Comparison of ENCODE assay signal across 8 cellular contexts in the genomic region with DNA sequence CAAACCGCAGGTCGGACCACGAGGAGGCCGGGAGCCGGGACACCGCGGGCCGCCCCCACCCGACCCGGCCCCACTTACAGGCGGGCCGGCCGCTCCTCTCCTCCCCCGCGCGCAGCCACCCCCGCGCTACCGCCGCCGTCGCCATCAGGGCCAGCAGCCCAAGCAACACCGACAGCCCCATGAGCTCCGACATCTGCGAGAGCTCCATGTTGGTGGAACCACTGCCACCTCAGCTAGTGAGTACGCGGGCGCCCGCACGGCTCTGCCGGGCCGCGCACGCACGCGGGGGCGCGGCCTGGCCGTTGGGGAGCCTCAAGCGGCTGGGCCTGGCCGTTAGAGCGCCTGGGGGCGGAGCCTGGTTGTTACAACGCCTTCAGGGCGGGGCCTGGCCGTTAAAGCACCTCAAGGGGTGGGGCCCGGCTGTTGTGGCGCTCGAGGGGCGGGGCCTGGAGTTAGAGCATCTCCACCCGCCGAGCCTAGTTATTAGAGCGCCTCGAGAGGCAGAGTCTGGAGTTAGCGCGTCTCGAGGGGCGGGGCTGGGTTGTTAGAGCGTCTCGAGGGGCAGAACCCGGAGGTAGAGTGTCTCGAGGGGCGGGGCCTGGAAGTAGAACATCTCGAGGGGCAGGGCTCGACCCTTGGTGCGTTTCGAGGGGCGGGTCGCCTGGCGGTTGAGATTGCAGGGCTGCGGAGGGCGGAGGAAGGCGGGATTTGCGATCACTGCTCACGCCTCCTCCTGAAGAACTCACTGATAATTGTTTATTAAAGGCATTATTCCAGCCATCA. TPM values are rescaled to one million over a fixed set of nuclear protein-coding genes. Genes with fewer than 3 reads are reported as not detected.
A peak's percentile ranks its signal among the peaks of the same experiment; 100 is the strongest.
DNase-seq lines count a peak whose midpoint lies in the region; ATAC-seq, FAIRE-seq and TF ChIP-seq lines count a peak whose summit lies in the region.

A gene with protein sequence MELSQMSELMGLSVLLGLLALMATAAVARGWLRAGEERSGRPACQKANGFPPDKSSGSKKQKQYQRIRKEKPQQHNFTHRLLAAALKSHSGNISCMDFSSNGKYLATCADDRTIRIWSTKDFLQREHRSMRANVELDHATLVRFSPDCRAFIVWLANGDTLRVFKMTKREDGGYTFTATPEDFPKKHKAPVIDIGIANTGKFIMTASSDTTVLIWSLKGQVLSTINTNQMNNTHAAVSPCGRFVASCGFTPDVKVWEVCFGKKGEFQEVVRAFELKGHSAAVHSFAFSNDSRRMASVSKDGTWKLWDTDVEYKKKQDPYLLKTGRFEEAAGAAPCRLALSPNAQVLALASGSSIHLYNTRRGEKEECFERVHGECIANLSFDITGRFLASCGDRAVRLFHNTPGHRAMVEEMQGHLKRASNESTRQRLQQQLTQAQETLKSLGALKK (minus strand): TSS at position 238 of the 783 bp plus-strand sequence. CDS start 30 bp downstream, at position 208.

- CTCF ChIA-PET in H1 (lab: Charles Lee; ENCODE audit: partially characterized antibody), result interaction anchor here (0.8 to 1.4 kb wide), 6 partner anchors 9 to 146 kb away, joined by 3 to 5 read pairs (median 3); no protein-coding TSS in a partner anchor

- H3K18ac ChIP-seq in H1 (ENCODE audit: extremely low read depth, low read length) (no peak within 1 kb of the TSS), mesendoderm (ENCODE audit: low read length) (peak within 1 kb of the TSS; percentile 81)

- H3K4me1 ChIP-seq in H1 (replicated peaks in 1 of 4; ENCODE audit: control insufficient read depth in 3 of 4, insufficient read depth in 4 of 4, low read length in 3 of 4), result peaks cover 0 to 3% (median 0%) of the 10 kb centered on the region in 4 experiments; a peak in 2 of 7 replicates
- peaks cover 3% of the 10 kb centered on the region for H3K4me1 ChIP-seq in mesendoderm (ENCODE audit: control insufficient read depth, low read depth, low read length)

- no peak within 1 kb of the TSS for H2BK12ac ChIP-seq in H1 (ENCODE audit: low read depth, low read length)

- H3K79me1 ChIP-seq in H1 (ENCODE audit: low read depth, low read length) (peaks cover 3% of the 10 kb centered on the region; the same call in 1 of the 2 replicates), mesendoderm (ENCODE audit: low read length) (peaks cover 10% of the 10 kb centered on the region)

- H4K20me1 ChIP-seq in H1 (replicated peaks in 1 of 2; ENCODE audit: control insufficient read depth in 1 of 2, insufficient read depth in 2 of 2, low read length in 2 of 2), result peaks cover 0 to 4% of the 10 kb centered on the region in 2 experiments

- DNase-seq in Caki2 (ENCODE audit: low read depth) (peak; percentile 98), HTR-8/SVneo (ENCODE audit: insufficient read length, low spot score) (peak; percentile 86), NOMO-1 treated with dmso at 0.1 percent for 144 hours (lab: John Stamatoyannopoulos, UW; ENCODE audit: unreplicated experiment) (peak; percentile 100), H1 (ENCODE audit: low read depth in 1 of 2, low spot score in 2 of 2) (peak; percentile 97 to 99), mesendoderm (peak; percentile 99)
- peak; percentile 89 to 97 (median 97) for DNase-seq in activated CD8-positive, alpha-beta memory T cell treated with anti-CD3 and anti-CD28 coated beads for 48 hours (ENCODE audit: low read depth in 2 of 3, low spot score in 2 of 3)
- DNase-seq in stimulated activated CD8-positive, alpha-beta memory T cell treated with anti-CD3 and anti-CD28 coated beads, Interleukin-15, amount 100 ng/mL, for 1 hour (ENCODE audit: low read depth), result peak; percentile 97

- H3K9me3 ChIP-seq in H1 (ENCODE audit: insufficient read depth in 2 of 2, low read depth in 1 of 2, low read length in 1 of 2), result no peaks in the 10 kb centered on the region

- H4K5ac ChIP-seq in H1 (ENCODE audit: insufficient read length, low read depth, low read length), result no peak within 1 kb of the TSS
- H4K5ac ChIP-seq in mesendoderm (ENCODE audit: low read length), result no peak within 1 kb of the TSS

- peaks cover 0 to 16% (median 7%) of the 10 kb centered on the region in 4 experiments; a peak in 6 of 7 replicates for H3K27me3 ChIP-seq in H1 (replicated peaks in 1 of 4; ENCODE audit: control insufficient read depth in 3 of 4, extremely low read depth in 1 of 4, insufficient read depth in 3 of 4, low read length in 3 of 4)
- H3K27me3 ChIP-seq in mesendoderm (ENCODE audit: insufficient read depth, low read length, poor library complexity), result no peaks in the 10 kb centered on the region

- H2BK120ac ChIP-seq in H1 (replicated peaks; ENCODE audit: low read depth, low read length) (no peak within 1 kb of the TSS), mesendoderm (ENCODE audit: low read depth, low read length) (no peak within 1 kb of the TSS)

- H3K56ac ChIP-seq in H1 (replicated peaks; ENCODE audit: insufficient read length, low read depth, low read length) (no peak within 1 kb of the TSS), mesendoderm (ENCODE audit: low read length) (peak within 1 kb of the TSS; percentile 95)

- H2BK20ac ChIP-seq in H1 (ENCODE audit: low read length), result no peak within 1 kb of the TSS

- 1% methylated on average over 46 of the region's 75 CpGs; no CpG with 5 or more reads in 1 of the 2 experiments for WGBS in H1 (ENCODE audit: extremely low coverage in 1 of 2, insufficient coverage in 1 of 2, insufficient read length in 1 of 2, insufficient replicate concordance in 2 of 2, low coverage in 1 of 2, low lambda C conversion rate in 2 of 2, missing lambda C conversion rate in 1 of 2), 2 experiments
- no CpG with 5 or more reads among the region's 75 CpGs for WGBS in mesendoderm (ENCODE audit: extremely low coverage, insufficient coverage, low lambda C conversion rate)

- H3K23me2 ChIP-seq in H1 (ENCODE audit: low read depth, low read length), result peaks cover 5% of the 10 kb centered on the region; the same call in 1 of the 2 replicates

- TF ChIP-seq EP300 in H1 (IDR thresholded peaks at IDR 0.05; ENCODE audit: borderline replicate concordance in 1 of 2, low read depth in 2 of 2, low read length in 2 of 2), result no peak

- peak within 1 kb of the TSS; percentile 73 for H4K91ac ChIP-seq in H1 (replicated peaks; ENCODE audit: insufficient read length, low read length)

- H3K23ac ChIP-seq in H1 (ENCODE audit: insufficient read length) (no peak within 1 kb of the TSS), mesendoderm (ENCODE audit: low read length) (peak within 1 kb of the TSS; percentile 80)

- H3K4me3 ChIP-seq in H1 (ENCODE audit: extremely low read depth in 1 of 4, insufficient read depth in 2 of 4, low read depth in 3 of 4, low read length in 4 of 4) (peak within 1 kb of the TSS; percentile 74 to 83 (median 79)), mesendoderm (ENCODE audit: low read length) (peak within 1 kb of the TSS; percentile 84)

- no peak for TF ChIP-seq RAD21 in H1 (IDR thresholded peaks at IDR 0.05 in 1 of 2, conservative IDR thresholded peaks at IDR 0.05 in 1 of 2; ENCODE audit: low read depth in 2 of 2, low read length in 2 of 2)

- H3K9ac ChIP-seq in H1 (replicated peaks in 1 of 4; ENCODE audit: extremely low read depth in 1 of 4, low read depth in 3 of 4, low read length in 3 of 4) (peak within 1 kb of the TSS; percentile 55 to 75 (median 74)), mesendoderm (ENCODE audit: low read length) (peak within 1 kb of the TSS; percentile 98)

- in situ Hi-C loops in Caki2 (cut with HindIII; ENCODE audit: low pct_unique_long_range_greater_than_20kb, low sequenced_read_pairs), result no loop called here

- ATAC-seq in GM21367 (IDR thresholded peaks at IDR 0.05; ENCODE audit: unreplicated experiment), result peak; percentile 81

- no peak within 1 kb of the TSS; the same call in 1 of the 2 replicates for H2AFZ ChIP-seq in H1 (ENCODE audit: low read length)

- no peak within 1 kb of the TSS for H3K14ac ChIP-seq in H1 (ENCODE audit: insufficient read length)

- FAIRE-seq in HTR-8/SVneo (lab: Jason Lieb, UNC) (no peak), H1 (lab: Jason Lieb, UNC) (no peak)

- H3K4me2 ChIP-seq in H1 (ENCODE audit: insufficient read depth in 1 of 2, low read depth in 2 of 2, low read length in 2 of 2) (peak within 1 kb of the TSS; percentile 56 to 82), mesendoderm (ENCODE audit: low read length) (peak within 1 kb of the TSS; percentile 81)

- H2AK5ac ChIP-seq in H1 (ENCODE audit: low read depth, low read length) (no peak within 1 kb of the TSS), mesendoderm (ENCODE audit: low read length) (peak within 1 kb of the TSS; percentile 14)

- POLR2A ChIA-PET in H1 (lab: Charles Lee; ENCODE audit: partially characterized antibody), result interaction anchor here (0.7 to 4.8 kb wide), 9 partner anchors 9 to 141 kb away, joined by 3 to 39 read pairs (median 3); partner anchors contain the start of genes BAZ1B, BCL7B and STX1A

- H2BK5ac ChIP-seq in H1 (ENCODE audit: low read depth, low read length), result no peak within 1 kb of the TSS
- H2BK5ac ChIP-seq in mesendoderm (ENCODE audit: low read length), result no peak within 1 kb of the TSS

- H4K8ac ChIP-seq in H1 (ENCODE audit: extremely low read depth, insufficient read depth, low read length), result peak within 1 kb of the TSS; percentile 94; the same call in 1 of the 2 replicates
- no peak within 1 kb of the TSS for H4K8ac ChIP-seq in mesendoderm (ENCODE audit: low read depth, low read length)

- TF ChIP-seq CTCF in H1 (IDR thresholded peaks at IDR 0.05; ENCODE audit: control extremely low read depth in 1 of 3, insufficient read depth in 1 of 3, low read depth in 1 of 3, low read length in 3 of 3), result no peak; a peak in 1 of 4 replicates

- no peak within 1 kb of the TSS for H2BK15ac ChIP-seq in H1 (ENCODE audit: low read length)
- H2BK15ac ChIP-seq in mesendoderm (replicated peaks; ENCODE audit: low read depth), result no peak within 1 kb of the TSS

- H3K27ac ChIP-seq in H1 (ENCODE audit: low read depth, low read length), result no peak within 1 kb of the TSS; the same call in 1 of the 2 replicates
- H3K27ac ChIP-seq in mesendoderm (ENCODE audit: low read depth, low read length), result peak within 1 kb of the TSS; percentile 29

- peaks cover 7 to 10% (median 9%) of the 10 kb centered on the region in 4 experiments; a peak in 7 of 8 replicates for H3K36me3 ChIP-seq in H1 (ENCODE audit: control insufficient read depth in 2 of 4, insufficient read depth in 4 of 4, low read length in 3 of 4)
- H3K36me3 ChIP-seq in mesendoderm (ENCODE audit: control insufficient read depth, insufficient read depth, low read length), result peaks cover 6% of the 10 kb centered on the region

- peak; percentile 91 to 97 for TF ChIP-seq POLR2A in H1 (IDR thresholded peaks at IDR 0.05; ENCODE audit: control extremely low read depth in 1 of 2, low read depth in 2 of 2, low read length in 2 of 2)

- H3K79me2 ChIP-seq in H1 (ENCODE audit: control insufficient read depth in 1 of 2, insufficient read depth in 2 of 2, low read length in 2 of 2), result peaks cover 0 to 6% of the 10 kb centered on the region in 2 experiments; a peak in 1 of 4 replicates
- peaks cover 8% of the 10 kb centered on the region for H3K79me2 ChIP-seq in mesendoderm (ENCODE audit: control insufficient read depth, insufficient read depth, low read length)

- H3K4ac ChIP-seq in H1 (replicated peaks; ENCODE audit: insufficient read length, low read depth, low read length), result peak within 1 kb of the TSS; percentile 53
- peak within 1 kb of the TSS; percentile 56 for H3K4ac ChIP-seq in mesendoderm (ENCODE audit: low read depth, low read length)

RNA-seq across cellular contexts. Expression of the gene that starts here (rescaled TPM):
- total RNA-seq in Caki2 (2014; rRNA removed; shearing (Covaris generic); ENCODE audit: low replicate concordance), result 88.6 and 128 TPM in 2 replicates
- 22.5 and 25.8 TPM in 2 replicates for total RNA-seq in H1 (2021; fragmentation: NEBNext Ultra II Directional; extraction: Animal tissue kit (Norgen Biotek cat#: 25700))
- 29.7 and 36.7 TPM in 2 replicates for polyA plus RNA-seq in H1 (2011; rRNA removed)
- 27.6 TPM for polyA plus RNA-seq in H1 (2011; cell fraction: cytosol; rRNA removed)
- polyA plus RNA-seq in H1 (2011; cell fraction: nucleus; rRNA removed), result 40.4 TPM
- 15.7 to 25.2 TPM (median 24.4 TPM) in 4 replicates for polyA plus RNA-seq in H1 (2012, experiment 1 of 2)
- polyA plus RNA-seq in H1 (2012, experiment 2 of 2), result 15.7 TPM
- 18.6 TPM for polyA plus RNA-seq in H1 (2013, experiment 1 of 2)
- polyA plus RNA-seq in H1 (2013, experiment 2 of 2), result 21.0 TPM
- 39.7 and 70.8 TPM in 2 replicates for polyA minus RNA-seq in H1 (2011; rRNA and poly(A)+ RNA removed)
- 38.4 TPM for polyA minus RNA-seq in H1 (2011; cell fraction: cytosol; rRNA and poly(A)+ RNA removed)
- 23.6 TPM for polyA minus RNA-seq in H1 (2011; cell fraction: nucleus; rRNA and poly(A)+ RNA removed)
- 19.9 TPM for polyA plus RNA-seq in mesendoderm (2013, experiment 1 of 2)
- polyA plus RNA-seq in mesendoderm (2013, experiment 2 of 2), result 18.5 TPM
